8 cellular contexts compared by ENCODE assay signal in the genomic region with DNA sequence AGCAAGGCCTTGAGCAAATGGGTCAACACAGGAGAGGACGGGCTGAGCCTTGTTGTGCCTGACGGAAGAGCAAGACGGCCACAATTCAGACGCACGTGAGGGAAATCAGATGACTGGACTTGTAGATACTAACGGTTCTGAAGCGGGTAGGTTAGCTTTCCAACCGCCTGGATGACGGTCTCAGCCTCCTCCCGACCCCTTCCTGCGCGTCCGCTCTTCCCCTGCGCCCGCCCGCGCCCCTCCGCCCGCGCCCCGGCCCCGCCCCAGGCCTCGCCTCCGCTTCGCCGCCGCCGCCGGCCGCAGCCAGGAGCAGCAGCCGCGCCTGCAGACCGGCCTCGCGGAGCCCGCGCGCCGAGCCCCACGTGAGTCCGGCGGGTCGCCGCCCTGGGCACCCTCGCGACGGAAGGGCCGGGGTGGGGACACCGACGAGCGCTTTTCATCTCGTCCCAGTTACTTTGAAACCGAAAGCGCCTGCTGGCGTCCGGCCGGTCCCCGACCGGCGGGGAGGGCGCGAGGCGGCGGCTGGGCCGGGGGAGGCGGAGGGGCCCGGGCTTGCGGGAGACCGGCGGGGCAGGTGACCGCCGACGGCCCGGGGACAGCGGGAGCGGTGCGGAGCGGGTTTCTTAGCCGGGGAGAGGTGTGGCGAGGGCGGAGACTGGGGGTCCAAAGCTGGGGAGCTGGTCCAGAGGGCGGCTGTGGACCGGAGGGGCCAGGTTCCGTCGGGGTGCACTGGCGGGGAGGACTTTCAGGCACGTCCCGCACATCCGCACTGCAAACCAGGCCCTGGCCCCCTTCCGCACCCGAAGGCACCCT. TPM values are rescaled to one million over a fixed set of nuclear protein-coding genes. Genes with fewer than 3 reads are reported as not detected.
DNase-seq lines count a peak whose midpoint lies in the region; ATAC-seq and TF ChIP-seq lines count a peak whose summit lies in the region.

TRAF5 (plus strand) TSS at position 306 of the 813 bp plus-strand sequence. CDS start 26,407 bp downstream, outside the sequence.

- intact Hi-C loops in activated B cell treated with CpG ODN at 0.5 μM for 24 hours (cut with micrococcal nuclease) = loop anchor here (1.0 to 5.0 kb wide), 5 partner anchors 10 to 1544 kb away; partner anchors contain the start of genes C1orf74 and RCOR3
- intact Hi-C loops in lower lobe of right lung (cut with DNase I) = no loop called here

- H3K27ac ChIP-seq in lower lobe of right lung = peak within 1 kb of the TSS; percentile 74

- peaks cover 69% of the 10 kb centered on the region for H3K4me1 Mint-ChIP-seq in activated B cell treated with CpG ODN at 0.5 μM for 24 hours

- peak within 1 kb of the TSS; percentile 65 for H3K4me3 ChIP-seq in lower lobe of right lung

- peaks cover 17% of the 10 kb centered on the region for H3K36me3 Mint-ChIP-seq in activated B cell treated with CpG ODN at 0.5 μM for 24 hours (ENCODE audit: low read depth)

- H3K9me3 Mint-ChIP-seq in activated B cell treated with CpG ODN at 0.5 μM for 24 hours = no peaks in the 10 kb centered on the region

- peak within 1 kb of the TSS; percentile 94 for H3K4me3 Mint-ChIP-seq in activated B cell treated with CpG ODN at 0.5 μM for 24 hours

- peak; percentile 70 for DNase-seq in ELR (ENCODE audit: low read depth)
- DNase-seq in M059J (ENCODE audit: low read depth) = peak; percentile 32
- DNase-seq in activated B cell treated with CpG ODN at 0.5 μM for 24 hours = peak; percentile 71
- DNase-seq in dermis microvascular lymphatic vessel endothelial cell (ENCODE audit: low read depth in 2 of 2) = peak; percentile 14 to 48
- peak; percentile 71 for DNase-seq in lower lobe of right lung
- peak; percentile 73 for DNase-seq in stimulated activated CD8-positive, alpha-beta memory T cell treated with anti-CD3 and anti-CD28 coated beads, Interleukin-4, amount 100 ng/mL, for 48 hours

- POLR2A ChIA-PET in activated B cell treated with CpG ODN at 0.5 μM for 24 hours (lab: Charles Lee) = interaction anchor here (0.6 to 4.8 kb wide), 15 partner anchors 8 to 1532 kb away, joined by 3 to 68 read pairs (median 6); partner anchors contain the start of genes FLVCR1, RCOR3 and SLC30A1

- H3K4me1 ChIP-seq in lower lobe of right lung = peaks cover 18% of the 10 kb centered on the region

- H3K27me3 ChIP-seq in lower lobe of right lung (ENCODE audit: low read depth) = no peaks in the 10 kb centered on the region

- no peaks in the 10 kb centered on the region for H3K36me3 ChIP-seq in lower lobe of right lung

- ATAC-seq in GM21619 (IDR thresholded peaks at IDR 0.05; ENCODE audit: unreplicated experiment) = peak; percentile 26
- ATAC-seq in activated B cell treated with CpG ODN at 0.5 μM for 24 hours (ENCODE audit: low read depth) = peak; percentile 62
- peak; percentile 75 to 86 for ATAC-seq in lower lobe of right lung
- no peak for ATAC-seq in HG02938 (IDR thresholded peaks at IDR 0.05; ENCODE audit: unreplicated experiment)

- no peaks in the 10 kb centered on the region for H3K27me3 Mint-ChIP-seq in activated B cell treated with CpG ODN at 0.5 μM for 24 hours

- no peaks in the 10 kb centered on the region for H3K9me3 ChIP-seq in lower lobe of right lung

- CTCF ChIA-PET in activated B cell treated with CpG ODN at 0.5 μM for 24 hours (lab: Charles Lee) = interaction anchor here (0.7 to 1.8 kb wide), 10 partner anchors 11 to 252 kb away, joined by 3 to 12 read pairs (median 3); partner anchors contain the start of gene SLC30A1

- H3K27ac Mint-ChIP-seq in activated B cell treated with CpG ODN at 0.5 μM for 24 hours = peak within 1 kb of the TSS; percentile 97

- TF ChIP-seq CTCF in activated B cell treated with CpG ODN at 0.5 μM for 24 hours (IDR thresholded peaks at IDR 0.05) (no peak), lower lobe of right lung (IDR thresholded peaks at IDR 0.05) (no peak)

RNA-seq across cellular contexts. Expression of gene TRAF5, which starts in this region (rescaled TPM):
- total RNA-seq in M059J (2014; rRNA removed; shearing (Covaris generic)) = 1.5 and 3.1 TPM in 2 replicates
- 61.4 and 73.1 TPM in 2 replicates for total RNA-seq in activated B cell treated with CpG ODN at 0.5 μM for 24 hours
- 10.0 and 16.7 TPM in 2 replicates for total RNA-seq in dermis microvascular lymphatic vessel endothelial cell
- 8.8 TPM for total RNA-seq in lower lobe of right lung
